Comparison of ENCODE assay signal across 14 cellular contexts in genomic region chr5:115686692-115687054, GRCh38.
DNase-seq lines count a peak whose midpoint lies in the region; ATAC-seq and TF ChIP-seq lines count a peak whose summit lies in the region.
"Had no signal": no experiment of that assay in that cellular context is flagged by ENCODE, and none has a peak within 500 bp of the region (broad histone marks: within the 10 kb centered on the region; RNA-seq: fewer than 3 reads in every experiment).

No MANE protein-coding gene starts in this region.

- H3K4me3 ChIP-seq in AG10803 (ENCODE audit: low read length) (no peak overlapping the region), HEK293 (ENCODE audit: low read depth, low read length) (no peak overlapping the region), BE2C (ENCODE audit: low read depth, low read length) (no peak overlapping the region)
- H3K4me3 ChIP-seq: pancreas had no signal

- H3K9me3 Mint-ChIP-seq in brain = peaks cover 0 to 18% (median 4%) of the 10 kb centered on the region in 5 experiments
- H3K9me3 Mint-ChIP-seq in CD4-positive, alpha-beta T cell = no peaks in the 10 kb centered on the region

- H3K27ac ChIP-seq in HEK293 (ENCODE audit: extremely low read depth, low read depth, low read length) = no peak overlapping the region
- H3K27ac ChIP-seq in CD4-positive, alpha-beta T cell (ENCODE audit: low read depth, low read length) = no peak overlapping the region
- H3K27ac ChIP-seq: pancreas, RWPE1 had no signal

- CTCF ChIA-PET in HEK293 (lab: Yijun Ruan, JAX) = no interaction called here
- CTCF ChIA-PET in CD4-positive, alpha-beta T cell (lab: Charles Lee) = no interaction called here

- H3K36me3 Mint-ChIP-seq in brain = no peaks in the 10 kb centered on the region
- H3K36me3 Mint-ChIP-seq in CD4-positive, alpha-beta T cell (ENCODE audit: low read depth) = no peaks in the 10 kb centered on the region

- H3K4me1 ChIP-seq in HEK293 (ENCODE audit: control insufficient read depth, insufficient read depth, low read length) = no peaks in the 10 kb centered on the region
- H3K4me1 ChIP-seq in BE2C = no peaks in the 10 kb centered on the region
- H3K4me1 ChIP-seq: pancreas had no signal

- ATAC-seq in CD4-positive, alpha-beta T cell (ENCODE audit: poor library complexity) = no peak
- no peak for ATAC-seq in HG02885 (IDR thresholded peaks at IDR 0.05; ENCODE audit: poor library complexity, unreplicated experiment)
- ATAC-seq: pancreas had no signal

- H3K27ac Mint-ChIP-seq in brain = peak overlapping the region in 3 of 5 experiments; percentile 23 to 63 (median 54)
- no peak overlapping the region for H3K27ac Mint-ChIP-seq in CD4-positive, alpha-beta T cell

- no peaks in the 10 kb centered on the region for H3K27me3 Mint-ChIP-seq in brain
- H3K27me3 Mint-ChIP-seq in CD4-positive, alpha-beta T cell = peaks cover 43% of the 10 kb centered on the region

- POLR2A ChIA-PET in HEK293 (lab: Yijun Ruan, JAX) = no interaction called here
- POLR2A ChIA-PET in CD4-positive, alpha-beta T cell (lab: Charles Lee) = no interaction called here

- H3K27me3 ChIP-seq in BE2C = no peaks in the 10 kb centered on the region; the same call in 1 of the 2 replicates
- H3K27me3 ChIP-seq in CD4-positive, alpha-beta T cell (ENCODE audit: control insufficient read depth, insufficient read depth, low read length) = peaks cover 9% of the 10 kb centered on the region
- H3K27me3 ChIP-seq: pancreas had no signal

- H3K9me3 ChIP-seq in HEK293 (ENCODE audit: control insufficient read depth, insufficient read depth, low read depth, low read length) (no peaks in the 10 kb centered on the region), BE2C (no peaks in the 10 kb centered on the region)
- H3K9me3 ChIP-seq in CD4-positive, alpha-beta T cell (ENCODE audit: control insufficient read depth, low read length) = no peaks in the 10 kb centered on the region
- H3K9me3 ChIP-seq: pancreas had no signal

- intact Hi-C loops in CD4-positive, alpha-beta T cell (cut with DNase I, micrococcal nuclease) = no loop called here

- peaks cover 24% of the 10 kb centered on the region for H3K4me1 Mint-ChIP-seq in brain
- no peaks in the 10 kb centered on the region for H3K4me1 Mint-ChIP-seq in CD4-positive, alpha-beta T cell (ENCODE audit: low read depth)

- H3K36me3 ChIP-seq in HEK293 (ENCODE audit: control insufficient read depth in 2 of 2, insufficient read depth in 1 of 2, low read length in 2 of 2) = no peaks in the 10 kb centered on the region
- no peaks in the 10 kb centered on the region for H3K36me3 ChIP-seq in BE2C
- H3K36me3 ChIP-seq: pancreas had no signal

- TF ChIP-seq CTCF in AG10803 (conservative IDR thresholded peaks at IDR 0.05; ENCODE audit: low read length) = no peak; the same call in 1 of the 2 replicates
- TF ChIP-seq CTCF in HEK293 (tag by site-specific recombination; IDR thresholded peaks at IDR 0.05) = no peak
- no peak for TF ChIP-seq CTCF in brain (conservative IDR thresholded peaks at IDR 0.05)
- TF ChIP-seq CTCF in BE2C (IDR thresholded peaks at IDR 0.05; ENCODE audit: low read depth, low read length) = no peak
- no peak for TF ChIP-seq CTCF in CD4-positive, alpha-beta T cell (IDR thresholded peaks at IDR 0.05)

- H3K4me3 Mint-ChIP-seq in brain = no peak overlapping the region
- H3K4me3 Mint-ChIP-seq in CD4-positive, alpha-beta T cell = no peak overlapping the region

- peak; percentile 58 for DNase-seq in AG10803 (ENCODE audit: low read depth)
- peak; percentile 10 for DNase-seq in myocyte (ENCODE audit: low read depth)
- no peak for DNase-seq in BE2C
- no peak for DNase-seq in CD4-positive, alpha-beta T cell
- DNase-seq in NCI-H187 (lab: John Stamatoyannopoulos, UW) = no peak
- DNase-seq: activated CD8-positive, alpha-beta memory T cell treated with anti-CD3 and anti-CD28 coated beads for 24 hours; NCI-H1930; stimulated activated CD4-positive, alpha-beta T cell treated with anti-CD3 and anti-CD28 coated beads, Interleukin-12 subunit alpha, Interleukin-12 subunit beta, amount 100 ng/mL, for 4 hours; stimulated activated naive CD4-positive, alpha-beta T cell treated with Interleukin-2 at 50 U/mL for 16 hours had no signal

TF ChIP-seq in HEK293, 187 proteins besides CTCF, POLR2A, EP300 and RAD21:
- TF ChIP-seq PRDM10 (tag by site-specific recombination; IDR thresholded peaks at IDR 0.05) = 0 out of 2 replicates have a peak, but pooled peaks have one; percentile 5
- TF ChIP-seq ZNF404 (tag by site-specific recombination; IDR thresholded peaks at IDR 0.05) = no peak
- no peak for TF ChIP-seq KLF8 (tag by site-specific recombination; IDR thresholded peaks at IDR 0.05)
- 0 out of 2 replicates have a peak, but pooled peaks have one; percentile 28 for TF ChIP-seq ZFP37 (tag by site-specific recombination; IDR thresholded peaks at IDR 0.05)
- TF ChIP-seq ZBTB48 (tag by site-specific recombination; IDR thresholded peaks at IDR 0.05) = 0 out of 2 replicates have a peak, but pooled peaks have one; percentile 4
- 0 out of 2 replicates have a peak, but pooled peaks have one; percentile 47 for TF ChIP-seq INSM2 (tag by site-specific recombination; IDR thresholded peaks at IDR 0.05)
- TF ChIP-seq ZNF18 (tag by site-specific recombination; IDR thresholded peaks at IDR 0.05) = 0 out of 2 replicates have a peak, but pooled peaks have one; percentile 21
TF ChIP-seq in HEK293: peak in this region for 5.

Comparison
In these comparisons a context has a peak if more than half of its experiments do, and no peak if none do; other contexts are left out.
1. DNase-seq: peak in AG10803 (single experiment) and myocyte (single experiment); none in BE2C (single experiment), CD4-positive, alpha-beta T cell (0 of 10) and NCI-H187 (0 of 2).